ENCODE assay signal across 1 cellular context in the genomic region with DNA sequence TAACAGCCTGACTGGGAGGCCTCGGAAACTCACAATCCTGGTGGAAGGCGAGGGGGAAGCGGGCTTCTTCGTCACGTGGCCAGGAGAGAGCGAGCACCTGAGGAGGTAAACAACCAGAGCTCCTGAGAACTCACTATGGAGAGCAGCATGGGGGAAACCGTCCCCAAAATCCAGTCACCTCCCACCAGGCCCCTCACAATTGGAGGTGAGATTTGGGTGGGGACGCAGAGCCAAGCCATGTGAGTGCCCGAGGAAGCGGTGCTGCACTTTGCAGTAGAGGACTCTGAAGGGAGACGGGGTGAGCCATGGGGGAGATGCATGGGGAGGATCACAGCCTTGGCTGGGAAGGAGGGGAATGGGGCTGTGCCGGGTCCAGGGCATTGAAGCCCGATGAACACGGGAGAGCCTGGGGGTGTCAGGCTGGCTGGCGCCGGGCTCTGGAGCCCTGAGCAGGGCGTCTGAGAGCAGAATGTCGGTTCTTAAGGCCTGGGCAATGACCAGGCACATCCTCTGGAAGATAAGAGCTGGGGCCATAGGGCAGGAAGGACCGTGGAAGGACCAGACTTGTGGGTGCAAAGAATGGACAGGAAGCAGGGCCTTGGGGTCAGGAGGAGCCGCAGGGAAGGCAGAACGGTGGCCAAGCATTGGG.
A peak's percentile ranks its signal among the peaks of the same experiment; 100 is the strongest.
TF ChIP-seq lines count a peak whose summit lies in the region.

No MANE protein-coding gene starts in this region.

TF ChIP-seq in K562, 482 proteins besides CTCF, POLR2A, EP300 and RAD21 (continues in another document):
- peak; percentile 25; the same call in 1 of the 2 replicates for TF ChIP-seq GABPA (tag; conservative IDR thresholded peaks at IDR 0.05; ENCODE audit: low read depth)
- 0 out of 2 replicates have a peak, but pooled peaks have one; percentile 49 for TF ChIP-seq ZBTB1 (CRISPR knock-in tag; IDR thresholded peaks at IDR 0.05; ENCODE audit: borderline replicate concordance, low read depth)
- TF ChIP-seq SAP30 (IDR thresholded peaks at IDR 0.05; ENCODE audit: borderline replicate concordance, insufficient read depth, low read depth, low read length, poor library complexity, severe bottlenecking) = peak; percentile 45
- peak in 1 of 3 experiments; percentile 25 for TF ChIP-seq YY1 (IDR thresholded peaks at IDR 0.05; ENCODE audit: borderline replicate concordance in 1 of 3, control insufficient read depth in 1 of 3, extremely low read depth in 1 of 3, insufficient read depth in 3 of 3, insufficient read length in 1 of 3, insufficient replicate concordance in 2 of 3, low read depth in 1 of 3, low read length in 2 of 3)
- TF ChIP-seq RAD51 (IDR thresholded peaks at IDR 0.05; ENCODE audit: borderline replicate concordance, low read depth) = peak; percentile 76
- TF ChIP-seq, protein P1, sequence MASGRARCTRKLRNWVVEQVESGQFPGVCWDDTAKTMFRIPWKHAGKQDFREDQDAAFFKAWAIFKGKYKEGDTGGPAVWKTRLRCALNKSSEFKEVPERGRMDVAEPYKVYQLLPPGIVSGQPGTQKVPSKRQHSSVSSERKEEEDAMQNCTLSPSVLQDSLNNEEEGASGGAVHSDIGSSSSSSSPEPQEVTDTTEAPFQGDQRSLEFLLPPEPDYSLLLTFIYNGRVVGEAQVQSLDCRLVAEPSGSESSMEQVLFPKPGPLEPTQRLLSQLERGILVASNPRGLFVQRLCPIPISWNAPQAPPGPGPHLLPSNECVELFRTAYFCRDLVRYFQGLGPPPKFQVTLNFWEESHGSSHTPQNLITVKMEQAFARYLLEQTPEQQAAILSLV (tag; IDR thresholded peaks at IDR 0.05) = no peak
- TF ChIP-seq, protein P2, sequence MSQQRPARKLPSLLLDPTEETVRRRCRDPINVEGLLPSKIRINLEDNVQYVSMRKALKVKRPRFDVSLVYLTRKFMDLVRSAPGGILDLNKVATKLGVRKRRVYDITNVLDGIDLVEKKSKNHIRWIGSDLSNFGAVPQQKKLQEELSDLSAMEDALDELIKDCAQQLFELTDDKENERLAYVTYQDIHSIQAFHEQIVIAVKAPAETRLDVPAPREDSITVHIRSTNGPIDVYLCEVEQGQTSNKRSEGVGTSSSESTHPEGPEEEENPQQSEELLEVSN (IDR thresholded peaks at IDR 0.05; ENCODE audit: borderline replicate concordance in 1 of 2, extremely low read depth in 1 of 2, insufficient read depth in 1 of 2, insufficient read length in 1 of 2, low read depth in 1 of 2, low read length in 1 of 2, poor library complexity in 1 of 2, severe bottlenecking in 1 of 2) = peak; percentile 64 to 84
- peak; percentile 24; the same call in 1 of the 2 replicates for TF ChIP-seq CBFA2T2 (conservative IDR thresholded peaks at IDR 0.05)
- TF ChIP-seq NFE2 (IDR thresholded peaks at IDR 0.05; ENCODE audit: low read depth) = peak; percentile 65
- peak; percentile 29; the same call in 1 of the 2 replicates for TF ChIP-seq LCOR (CRISPR knock-in tag; IDR thresholded peaks at IDR 0.05)
- no peak for TF ChIP-seq ZBTB17 (CRISPR knock-in tag; IDR thresholded peaks at IDR 0.05)
- TF ChIP-seq, protein P3, sequence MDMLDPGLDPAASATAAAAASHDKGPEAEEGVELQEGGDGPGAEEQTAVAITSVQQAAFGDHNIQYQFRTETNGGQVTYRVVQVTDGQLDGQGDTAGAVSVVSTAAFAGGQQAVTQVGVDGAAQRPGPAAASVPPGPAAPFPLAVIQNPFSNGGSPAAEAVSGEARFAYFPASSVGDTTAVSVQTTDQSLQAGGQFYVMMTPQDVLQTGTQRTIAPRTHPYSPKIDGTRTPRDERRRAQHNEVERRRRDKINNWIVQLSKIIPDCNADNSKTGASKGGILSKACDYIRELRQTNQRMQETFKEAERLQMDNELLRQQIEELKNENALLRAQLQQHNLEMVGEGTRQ (CRISPR knock-in tag; IDR thresholded peaks at IDR 0.05) = peak; percentile 80
- 0 out of 2 replicates have a peak, but pooled peaks have one; percentile 6 for TF ChIP-seq CREM (IDR thresholded peaks at IDR 0.05; ENCODE audit: low read depth)
- TF ChIP-seq, protein P4, sequence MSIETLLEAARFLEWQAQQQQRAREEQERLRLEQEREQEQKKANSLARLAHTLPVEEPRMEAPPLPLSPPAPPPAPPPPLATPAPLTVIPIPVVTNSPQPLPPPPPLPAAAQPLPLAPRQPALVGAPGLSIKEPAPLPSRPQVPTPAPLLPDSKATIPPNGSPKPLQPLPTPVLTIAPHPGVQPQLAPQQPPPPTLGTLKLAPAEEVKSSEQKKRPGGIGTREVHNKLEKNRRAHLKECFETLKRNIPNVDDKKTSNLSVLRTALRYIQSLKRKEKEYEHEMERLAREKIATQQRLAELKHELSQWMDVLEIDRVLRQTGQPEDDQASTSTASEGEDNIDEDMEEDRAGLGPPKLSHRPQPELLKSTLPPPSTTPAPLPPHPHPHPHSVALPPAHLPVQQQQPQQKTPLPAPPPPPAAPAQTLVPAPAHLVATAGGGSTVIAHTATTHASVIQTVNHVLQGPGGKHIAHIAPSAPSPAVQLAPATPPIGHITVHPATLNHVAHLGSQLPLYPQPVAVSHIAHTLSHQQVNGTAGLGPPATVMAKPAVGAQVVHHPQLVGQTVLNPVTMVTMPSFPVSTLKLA (conservative IDR thresholded peaks at IDR 0.05) = peak; percentile 72 to 73; a peak in 3 of 4 replicates
- TF ChIP-seq NR2C2 (CRISPR knock-in tag; IDR thresholded peaks at IDR 0.05) = no peak
- TF ChIP-seq NR2C2 (tag; IDR thresholded peaks at IDR 0.05) = peak; percentile 59; the same call in 1 of the 2 replicates
- TF ChIP-seq, protein P5, sequence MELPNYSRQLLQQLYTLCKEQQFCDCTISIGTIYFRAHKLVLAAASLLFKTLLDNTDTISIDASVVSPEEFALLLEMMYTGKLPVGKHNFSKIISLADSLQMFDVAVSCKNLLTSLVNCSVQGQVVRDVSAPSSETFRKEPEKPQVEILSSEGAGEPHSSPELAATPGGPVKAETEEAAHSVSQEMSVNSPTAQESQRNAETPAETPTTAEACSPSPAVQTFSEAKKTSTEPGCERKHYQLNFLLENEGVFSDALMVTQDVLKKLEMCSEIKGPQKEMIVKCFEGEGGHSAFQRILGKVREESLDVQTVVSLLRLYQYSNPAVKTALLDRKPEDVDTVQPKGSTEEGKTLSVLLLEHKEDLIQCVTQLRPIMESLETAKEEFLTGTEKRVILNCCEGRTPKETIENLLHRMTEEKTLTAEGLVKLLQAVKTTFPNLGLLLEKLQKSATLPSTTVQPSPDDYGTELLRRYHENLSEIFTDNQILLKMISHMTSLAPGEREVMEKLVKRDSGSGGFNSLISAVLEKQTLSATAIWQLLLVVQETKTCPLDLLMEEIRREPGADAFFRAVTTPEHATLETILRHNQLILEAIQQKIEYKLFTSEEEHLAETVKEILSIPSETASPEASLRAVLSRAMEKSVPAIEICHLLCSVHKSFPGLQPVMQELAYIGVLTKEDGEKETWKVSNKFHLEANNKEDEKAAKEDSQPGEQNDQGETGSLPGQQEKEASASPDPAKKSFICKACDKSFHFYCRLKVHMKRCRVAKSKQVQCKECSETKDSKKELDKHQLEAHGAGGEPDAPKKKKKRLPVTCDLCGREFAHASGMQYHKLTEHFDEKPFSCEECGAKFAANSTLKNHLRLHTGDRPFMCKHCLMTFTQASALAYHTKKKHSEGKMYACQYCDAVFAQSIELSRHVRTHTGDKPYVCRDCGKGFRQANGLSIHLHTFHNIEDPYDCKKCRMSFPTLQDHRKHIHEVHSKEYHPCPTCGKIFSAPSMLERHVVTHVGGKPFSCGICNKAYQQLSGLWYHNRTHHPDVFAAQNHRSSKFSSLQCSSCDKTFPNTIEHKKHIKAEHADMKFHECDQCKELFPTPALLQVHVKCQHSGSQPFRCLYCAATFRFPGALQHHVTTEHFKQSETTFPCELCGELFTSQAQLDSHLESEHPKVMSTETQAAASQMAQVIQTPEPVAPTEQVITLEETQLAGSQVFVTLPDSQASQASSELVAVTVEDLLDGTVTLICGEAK (IDR thresholded peaks at IDR 0.05) = 0 out of 2 replicates have a peak, but pooled peaks have one; percentile 7
- TF ChIP-seq, protein P5 (CRISPR knock-in tag; IDR thresholded peaks at IDR 0.05) = no peak
- TF ChIP-seq, protein P6, sequence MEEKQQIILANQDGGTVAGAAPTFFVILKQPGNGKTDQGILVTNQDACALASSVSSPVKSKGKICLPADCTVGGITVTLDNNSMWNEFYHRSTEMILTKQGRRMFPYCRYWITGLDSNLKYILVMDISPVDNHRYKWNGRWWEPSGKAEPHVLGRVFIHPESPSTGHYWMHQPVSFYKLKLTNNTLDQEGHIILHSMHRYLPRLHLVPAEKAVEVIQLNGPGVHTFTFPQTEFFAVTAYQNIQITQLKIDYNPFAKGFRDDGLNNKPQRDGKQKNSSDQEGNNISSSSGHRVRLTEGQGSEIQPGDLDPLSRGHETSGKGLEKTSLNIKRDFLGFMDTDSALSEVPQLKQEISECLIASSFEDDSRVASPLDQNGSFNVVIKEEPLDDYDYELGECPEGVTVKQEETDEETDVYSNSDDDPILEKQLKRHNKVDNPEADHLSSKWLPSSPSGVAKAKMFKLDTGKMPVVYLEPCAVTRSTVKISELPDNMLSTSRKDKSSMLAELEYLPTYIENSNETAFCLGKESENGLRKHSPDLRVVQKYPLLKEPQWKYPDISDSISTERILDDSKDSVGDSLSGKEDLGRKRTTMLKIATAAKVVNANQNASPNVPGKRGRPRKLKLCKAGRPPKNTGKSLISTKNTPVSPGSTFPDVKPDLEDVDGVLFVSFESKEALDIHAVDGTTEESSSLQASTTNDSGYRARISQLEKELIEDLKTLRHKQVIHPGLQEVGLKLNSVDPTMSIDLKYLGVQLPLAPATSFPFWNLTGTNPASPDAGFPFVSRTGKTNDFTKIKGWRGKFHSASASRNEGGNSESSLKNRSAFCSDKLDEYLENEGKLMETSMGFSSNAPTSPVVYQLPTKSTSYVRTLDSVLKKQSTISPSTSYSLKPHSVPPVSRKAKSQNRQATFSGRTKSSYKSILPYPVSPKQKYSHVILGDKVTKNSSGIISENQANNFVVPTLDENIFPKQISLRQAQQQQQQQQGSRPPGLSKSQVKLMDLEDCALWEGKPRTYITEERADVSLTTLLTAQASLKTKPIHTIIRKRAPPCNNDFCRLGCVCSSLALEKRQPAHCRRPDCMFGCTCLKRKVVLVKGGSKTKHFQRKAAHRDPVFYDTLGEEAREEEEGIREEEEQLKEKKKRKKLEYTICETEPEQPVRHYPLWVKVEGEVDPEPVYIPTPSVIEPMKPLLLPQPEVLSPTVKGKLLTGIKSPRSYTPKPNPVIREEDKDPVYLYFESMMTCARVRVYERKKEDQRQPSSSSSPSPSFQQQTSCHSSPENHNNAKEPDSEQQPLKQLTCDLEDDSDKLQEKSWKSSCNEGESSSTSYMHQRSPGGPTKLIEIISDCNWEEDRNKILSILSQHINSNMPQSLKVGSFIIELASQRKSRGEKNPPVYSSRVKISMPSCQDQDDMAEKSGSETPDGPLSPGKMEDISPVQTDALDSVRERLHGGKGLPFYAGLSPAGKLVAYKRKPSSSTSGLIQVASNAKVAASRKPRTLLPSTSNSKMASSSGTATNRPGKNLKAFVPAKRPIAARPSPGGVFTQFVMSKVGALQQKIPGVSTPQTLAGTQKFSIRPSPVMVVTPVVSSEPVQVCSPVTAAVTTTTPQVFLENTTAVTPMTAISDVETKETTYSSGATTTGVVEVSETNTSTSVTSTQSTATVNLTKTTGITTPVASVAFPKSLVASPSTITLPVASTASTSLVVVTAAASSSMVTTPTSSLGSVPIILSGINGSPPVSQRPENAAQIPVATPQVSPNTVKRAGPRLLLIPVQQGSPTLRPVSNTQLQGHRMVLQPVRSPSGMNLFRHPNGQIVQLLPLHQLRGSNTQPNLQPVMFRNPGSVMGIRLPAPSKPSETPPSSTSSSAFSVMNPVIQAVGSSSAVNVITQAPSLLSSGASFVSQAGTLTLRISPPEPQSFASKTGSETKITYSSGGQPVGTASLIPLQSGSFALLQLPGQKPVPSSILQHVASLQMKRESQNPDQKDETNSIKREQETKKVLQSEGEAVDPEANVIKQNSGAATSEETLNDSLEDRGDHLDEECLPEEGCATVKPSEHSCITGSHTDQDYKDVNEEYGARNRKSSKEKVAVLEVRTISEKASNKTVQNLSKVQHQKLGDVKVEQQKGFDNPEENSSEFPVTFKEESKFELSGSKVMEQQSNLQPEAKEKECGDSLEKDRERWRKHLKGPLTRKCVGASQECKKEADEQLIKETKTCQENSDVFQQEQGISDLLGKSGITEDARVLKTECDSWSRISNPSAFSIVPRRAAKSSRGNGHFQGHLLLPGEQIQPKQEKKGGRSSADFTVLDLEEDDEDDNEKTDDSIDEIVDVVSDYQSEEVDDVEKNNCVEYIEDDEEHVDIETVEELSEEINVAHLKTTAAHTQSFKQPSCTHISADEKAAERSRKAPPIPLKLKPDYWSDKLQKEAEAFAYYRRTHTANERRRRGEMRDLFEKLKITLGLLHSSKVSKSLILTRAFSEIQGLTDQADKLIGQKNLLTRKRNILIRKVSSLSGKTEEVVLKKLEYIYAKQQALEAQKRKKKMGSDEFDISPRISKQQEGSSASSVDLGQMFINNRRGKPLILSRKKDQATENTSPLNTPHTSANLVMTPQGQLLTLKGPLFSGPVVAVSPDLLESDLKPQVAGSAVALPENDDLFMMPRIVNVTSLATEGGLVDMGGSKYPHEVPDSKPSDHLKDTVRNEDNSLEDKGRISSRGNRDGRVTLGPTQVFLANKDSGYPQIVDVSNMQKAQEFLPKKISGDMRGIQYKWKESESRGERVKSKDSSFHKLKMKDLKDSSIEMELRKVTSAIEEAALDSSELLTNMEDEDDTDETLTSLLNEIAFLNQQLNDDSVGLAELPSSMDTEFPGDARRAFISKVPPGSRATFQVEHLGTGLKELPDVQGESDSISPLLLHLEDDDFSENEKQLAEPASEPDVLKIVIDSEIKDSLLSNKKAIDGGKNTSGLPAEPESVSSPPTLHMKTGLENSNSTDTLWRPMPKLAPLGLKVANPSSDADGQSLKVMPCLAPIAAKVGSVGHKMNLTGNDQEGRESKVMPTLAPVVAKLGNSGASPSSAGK (IDR thresholded peaks at IDR 0.05) = peak; percentile 90
- peak; percentile 88 for TF ChIP-seq L3MBTL2 (IDR thresholded peaks at IDR 0.05)
- TF ChIP-seq CTBP1 (IDR thresholded peaks at IDR 0.05; ENCODE audit: borderline replicate concordance) = peak; percentile 20; the same call in 1 of the 2 replicates
